Comparison of ENCODE assay signal across 20 cellular contexts in genomic region chr4:59655996-59656395, GRCh38.
A peak's percentile ranks its signal among the peaks of the same experiment; 100 is the strongest.
DNase-seq lines count a peak whose midpoint lies in the region; FAIRE-seq lines count a peak whose summit lies in the region.
"Had no signal": no experiment of that assay in that cellular context is flagged by ENCODE, and none has a peak within 500 bp of the region (broad histone marks: within the 10 kb centered on the region; RNA-seq: fewer than 3 reads in every experiment).

No MANE protein-coding gene starts in this region.

- DNase-seq in HTR-8/SVneo (ENCODE audit: insufficient read length, low spot score) (peak; percentile 3), RCC 7860 (ENCODE audit: low spot score) (peak; percentile 5), glomerular visceral epithelial cell (ENCODE audit: extremely low spot score) (peak; percentile 30), urothelium cell line (ENCODE audit: low spot score) (peak; percentile 7), SKM-1 (lab: John Stamatoyannopoulos, UW; ENCODE audit: unreplicated experiment) (no peak), amygdala (lab: John Stamatoyannopoulos, UW) (no peak)
- DNase-seq in central memory CD4-positive, alpha-beta T cell = no peak
- DNase-seq: activated CD8-positive, alpha-beta T cell treated with anti-CD3 and anti-CD28 coated beads for 36 hours; activated naive CD4-positive, alpha-beta T cell treated with anti-CD3 and anti-CD28 coated beads, Interleukin-2, amount 50 U/mL, for 16 hours; activated T-cell treated with anti-CD3 and anti-CD28 coated beads, Interleukin-2, amount 50 U/mL, for 24 hours; DMS79; effector CD4-positive, alpha-beta T cell; gastrocnemius medialis; GOT3; left cardiac atrium; NCI-H774; stimulated activated CD4-positive, alpha-beta T cell treated with anti-CD3 and anti-CD28 coated beads, Interleukin-2, amount 100 ng/mL, for 48 hours; T-helper 2 cell; tibial artery had no signal

- no peak for FAIRE-seq in HTR-8/SVneo (lab: Jason Lieb, UNC)
- FAIRE-seq in RCC 7860 (lab: Jason Lieb, UNC) = no peak
- peak; percentile 59 for FAIRE-seq in urothelium cell line (lab: Jason Lieb, UNC)
- FAIRE-seq: GM12892 had no signal

Comparison
In these comparisons a context has a peak if more than half of its experiments do, and no peak if none do; other contexts are left out.
1. DNase-seq: peak in HTR-8/SVneo (single experiment), RCC 7860 (single experiment), glomerular visceral epithelial cell (single experiment) and urothelium cell line (single experiment); none in SKM-1 (single experiment), amygdala (0 of 56) and central memory CD4-positive, alpha-beta T cell (single experiment).